13 cellular contexts compared by ENCODE assay signal in the genomic region with DNA sequence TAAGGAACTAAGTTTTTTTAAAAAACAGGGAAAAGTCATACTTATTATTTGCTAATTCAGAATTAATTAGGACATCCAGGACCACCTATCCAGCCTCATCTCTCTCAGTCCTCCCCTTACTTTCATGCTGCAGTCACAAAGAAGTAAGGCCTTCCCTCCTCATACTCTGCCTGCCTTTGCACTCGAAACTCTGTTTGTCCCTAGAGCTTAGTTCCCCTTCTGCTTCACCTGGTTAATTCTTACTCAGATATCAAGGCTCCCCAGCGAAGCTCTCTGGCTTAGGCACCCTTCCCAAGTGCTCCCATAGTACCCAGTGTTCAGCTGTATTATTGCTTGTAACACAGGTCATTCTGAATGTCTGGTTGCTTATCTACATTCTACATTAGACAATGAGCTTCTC.
"Had no signal": no experiment of that assay in that cellular context is flagged by ENCODE, and none has a peak within 500 bp of the region (broad histone marks: within the 10 kb centered on the region; RNA-seq: fewer than 3 reads in every experiment).

No MANE protein-coding gene starts in this region.

- H3K27ac Mint-ChIP-seq: activated CD8-positive, alpha-beta memory T cell treated with anti-CD3 and anti-CD28 coated beads, Interleukin-2, amount 10 ng/mL, durations not matched to agents 7 days and 5 days; activated naive CD8-positive, alpha-beta T cell; activated T-cell treated with anti-CD3 and anti-CD28 coated beads, Interleukin-2, amount 50 U/mL, for 24 hours; stimulated activated effector memory CD8-positive, alpha-beta T cell treated with anti-CD3 and anti-CD28 coated beads, Interleukin-12 subunit alpha, Interleukin-12 subunit beta, amount 100 ng/mL, for 72 hours had no signal

- H3K4me1 Mint-ChIP-seq: activated CD8-positive, alpha-beta memory T cell treated with anti-CD3 and anti-CD28 coated beads, Interleukin-2, amount 10 ng/mL, durations not matched to agents 7 days and 5 days; stimulated activated effector memory CD8-positive, alpha-beta T cell treated with anti-CD3 and anti-CD28 coated beads, Interleukin-12 subunit alpha, Interleukin-12 subunit beta, amount 100 ng/mL, for 72 hours had no signal

- H3K36me3 Mint-ChIP-seq: activated CD8-positive, alpha-beta memory T cell treated with anti-CD3 and anti-CD28 coated beads, Interleukin-2, amount 10 ng/mL, durations not matched to agents 7 days and 5 days; stimulated activated effector memory CD8-positive, alpha-beta T cell treated with anti-CD3 and anti-CD28 coated beads, Interleukin-12 subunit alpha, Interleukin-12 subunit beta, amount 100 ng/mL, for 72 hours had no signal

- DNase-seq: activated CD4-positive, alpha-beta T cell treated with anti-CD3 and anti-CD28 coated beads for 1 hour; activated CD4-positive, alpha-beta T cell treated with anti-CD3 and anti-CD28 coated beads, Interleukin-2, amount 50 U/mL, for 48 hours; activated CD8-positive, alpha-beta memory T cell treated with anti-CD3 and anti-CD28 coated beads, Interleukin-2, amount 10 ng/mL, durations not matched to agents 7 days and 5 days; activated effector memory CD4-positive, alpha-beta T cell treated with anti-CD3 and anti-CD28 coated beads, Interleukin-2, amount 50 U/mL, for 16 hours; activated T-cell treated with anti-CD3 and anti-CD28 coated beads, Interleukin-2, amount 50 U/mL, for 24 hours; amygdala; hippocampal formation had no signal

- ATAC-seq: activated CD8-positive, alpha-beta memory T cell treated with anti-CD3 and anti-CD28 coated beads, Interleukin-2, amount 10 ng/mL, durations not matched to agents 7 days and 5 days; esophagus mucosa; stimulated activated effector memory CD8-positive, alpha-beta T cell treated with anti-CD3 and anti-CD28 coated beads, Interleukin-12 subunit alpha, Interleukin-12 subunit beta, amount 100 ng/mL, for 72 hours had no signal

- H3K27me3 Mint-ChIP-seq: activated CD8-positive, alpha-beta memory T cell treated with anti-CD3 and anti-CD28 coated beads, Interleukin-2, amount 10 ng/mL, durations not matched to agents 7 days and 5 days; activated naive CD8-positive, alpha-beta T cell; activated T-cell treated with anti-CD3 and anti-CD28 coated beads, Interleukin-2, amount 50 U/mL, for 24 hours had no signal

- H3K9me3 Mint-ChIP-seq: activated T-cell treated with anti-CD3 and anti-CD28 coated beads, Interleukin-2, amount 50 U/mL, for 24 hours; stimulated activated effector memory CD8-positive, alpha-beta T cell treated with anti-CD3 and anti-CD28 coated beads, Interleukin-12 subunit alpha, Interleukin-12 subunit beta, amount 100 ng/mL, for 72 hours had no signal

- H3K4me3 ChIP-seq: right atrium auricular region, smooth muscle cell, tibial nerve had no signal

- H3K4me3 Mint-ChIP-seq: activated CD8-positive, alpha-beta memory T cell treated with anti-CD3 and anti-CD28 coated beads, Interleukin-2, amount 10 ng/mL, durations not matched to agents 7 days and 5 days; activated naive CD8-positive, alpha-beta T cell; activated T-cell treated with anti-CD3 and anti-CD28 coated beads, Interleukin-2, amount 50 U/mL, for 24 hours; stimulated activated effector memory CD8-positive, alpha-beta T cell treated with anti-CD3 and anti-CD28 coated beads, Interleukin-12 subunit alpha, Interleukin-12 subunit beta, amount 100 ng/mL, for 72 hours had no signal
